ENCODE assay signal across 5 cellular contexts in genomic region chrX:25432396-25432795, GRCh38.
"Had no signal": no experiment of that assay in that cellular context is flagged by ENCODE, and none has a peak within 500 bp of the region (broad histone marks: within the 10 kb centered on the region; RNA-seq: fewer than 3 reads in every experiment).

No MANE protein-coding gene starts in this region.

- DNase-seq: H9, HCEC 1CT, IMR-90 had no signal

- ATAC-seq: GM23338, K562 had no signal

- H3K4me3 ChIP-seq: GM23338, K562 had no signal
